7 cellular contexts compared by ENCODE assay signal in the genomic region with DNA sequence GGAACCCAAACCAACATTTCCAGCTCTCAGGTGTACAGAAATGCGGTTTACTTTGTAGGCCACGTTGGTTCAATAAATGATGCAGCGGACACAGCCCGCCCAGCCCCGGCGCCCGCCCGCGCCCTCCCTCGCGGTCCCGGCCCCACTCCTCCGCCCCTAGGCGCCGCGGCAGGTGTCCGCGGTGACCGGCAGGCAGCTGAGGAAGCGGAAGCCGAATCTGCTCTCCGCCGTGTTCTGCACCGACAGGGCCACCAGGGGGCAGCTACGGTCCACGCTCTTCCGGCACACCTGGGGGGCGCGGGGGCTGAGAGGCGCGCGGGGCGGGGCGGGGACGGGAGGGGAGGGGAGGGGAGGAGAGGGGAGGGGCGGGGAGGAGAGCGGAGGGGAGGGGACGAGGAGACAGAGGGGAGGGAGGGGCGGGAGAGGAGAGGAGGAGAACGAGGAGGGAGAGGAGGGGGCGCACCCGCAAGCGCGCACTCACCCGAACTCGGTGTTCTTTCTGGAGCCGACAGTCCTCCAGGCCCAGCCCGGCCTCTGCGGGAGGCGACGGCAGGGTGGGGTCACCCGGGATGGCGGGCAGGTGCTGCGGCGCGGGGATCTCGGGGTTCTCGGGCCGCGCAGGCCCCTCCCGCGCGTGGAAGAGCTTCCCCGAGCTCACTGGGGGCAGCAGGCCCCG. TPM values are rescaled to one million over a fixed set of nuclear protein-coding genes. Genes with fewer than 3 reads are reported as not detected.
DNase-seq lines count a peak whose midpoint lies in the region; ATAC-seq, FAIRE-seq and TF ChIP-seq lines count a peak whose summit lies in the region.

No MANE protein-coding gene starts in this region.

- no peaks in the 10 kb centered on the region for H3K79me2 ChIP-seq in PC-9 (ENCODE audit: low read depth)
- no peaks in the 10 kb centered on the region for H3K79me2 ChIP-seq in parathyroid adenoma

- H3F3A ChIP-seq in PC-9 (ENCODE audit: insufficient read depth, low read depth), result peaks cover 11% of the 10 kb centered on the region; the same call in 1 of the 2 replicates

- in situ Hi-C loops in GM13977 (cut with MboI; ENCODE audit: low pct_unique_long_range_greater_than_20kb, low sequenced_read_pairs, unreplicated experiment), result loop anchor here (10.0 kb wide), 1 partner anchor 160 kb away; no protein-coding TSS in a partner anchor

- no peak overlapping the region for H3K27ac ChIP-seq in PC-9
- H3K27ac ChIP-seq in parathyroid adenoma, result no peak overlapping the region

- no peak overlapping the region for H3K9ac ChIP-seq in parathyroid adenoma

- H4K20me1 ChIP-seq in PC-9 (ENCODE audit: insufficient read depth), result no peaks in the 10 kb centered on the region

- H3K4me3 ChIP-seq in PC-9, result no peak overlapping the region
- H3K4me3 ChIP-seq in parathyroid adenoma (ENCODE audit: low read depth, low read length), result peak overlapping the region; percentile 22

- H3K27me3 ChIP-seq in PC-9 (ENCODE audit: insufficient read depth, low read depth) (no peaks in the 10 kb centered on the region), parathyroid adenoma (ENCODE audit: control insufficient read depth, insufficient read depth, low read length) (no peaks in the 10 kb centered on the region)

- H3K36me3 ChIP-seq in PC-9 (ENCODE audit: low read depth), result no peaks in the 10 kb centered on the region
- no peaks in the 10 kb centered on the region for H3K36me3 ChIP-seq in parathyroid adenoma (ENCODE audit: control insufficient read depth, insufficient read depth, low read length)

- FAIRE-seq in frontal cortex (lab: Jason Lieb, UNC), result no peak

- DNase-seq in GM13977 (ENCODE audit: low spot score) (peak; percentile 94), HuH-7 (ENCODE audit: low spot score) (peak; percentile 78), PC-9 (peak in 1 of 2 experiments; percentile 54), activated T-helper 1 cell treated with Interleukin-2 at 50 U/mL for 16 hours (ENCODE audit: low read depth) (peak; percentile 72), frontal cortex (ENCODE audit: low spot score in 2 of 2) (peak; percentile 79 to 86)

- no peaks in the 10 kb centered on the region for H3K4me1 ChIP-seq in PC-9 (replicated peaks; ENCODE audit: insufficient read depth)
- no peaks in the 10 kb centered on the region for H3K4me1 ChIP-seq in parathyroid adenoma

- TF ChIP-seq CTCF in GM13977 (IDR thresholded peaks at IDR 0.05; ENCODE audit: extremely low read depth, insufficient read depth, missing control alignments) (peak; percentile 94), PC-9 (conservative IDR thresholded peaks at IDR 0.05) (peak; percentile 48; the same call in 1 of the 2 replicates), parathyroid adenoma (IDR thresholded peaks at IDR 0.05) (peak; percentile 37)

- no peak for ATAC-seq in GM18861 (IDR thresholded peaks at IDR 0.05; ENCODE audit: unreplicated experiment)

- intact Hi-C loops in PC-9 (cut with micrococcal nuclease; ENCODE audit: unreplicated experiment), result no loop called here

- H3K9me3 ChIP-seq in PC-9 (ENCODE audit: insufficient read depth, low read depth) (no peaks in the 10 kb centered on the region), parathyroid adenoma (ENCODE audit: control insufficient read depth, low read length) (no peaks in the 10 kb centered on the region)

- POLR2A ChIA-PET in PC-9 (lab: Charles Lee; ENCODE audit: unreplicated experiment), result interaction anchor here (0.5 kb wide), 1 partner anchor 272 kb away, joined by 10 read pairs; no protein-coding TSS in a partner anchor

- CTCF ChIA-PET in PC-9 (lab: Charles Lee), result interaction anchor here (1.2 kb wide), 1 partner anchor 171 kb away, joined by 3 read pairs; no protein-coding TSS in a partner anchor

- BruUV-seq in PC-9 (replicated peaks; lab: Mats Ljungman, UMichigan), result no TSS peak

- H2AFZ ChIP-seq in PC-9, result no peak overlapping the region
- peak overlapping the region; percentile 38 for H2AFZ ChIP-seq in parathyroid adenoma

- H3K4me2 ChIP-seq in PC-9, result peak overlapping the region; percentile 64
- peak overlapping the region; percentile 44 for H3K4me2 ChIP-seq in parathyroid adenoma (ENCODE audit: low read length)

- no peaks in the 10 kb centered on the region for H3K9me2 ChIP-seq in PC-9 (ENCODE audit: insufficient read depth)

RNA-seq across cellular contexts. Expression of gene LMNTD2, which starts 5.6 kb away (rescaled TPM):
- 12.8 and 16.3 TPM in 2 replicates for total RNA-seq in PC-9 (2021)
- total RNA-seq in frontal cortex, result not detected

RNA-seq across cellular contexts. Expression of gene RASSF7, which starts 5.8 kb away (rescaled TPM):
- 36.2 and 40.8 TPM in 2 replicates for total RNA-seq in PC-9 (2021)
- total RNA-seq in frontal cortex, result 2.0 TPM

RNA-seq across cellular contexts. Expression of gene LRRC56, which starts 17.6 kb away (rescaled TPM):
- total RNA-seq in PC-9 (2021) (5.0 and 6.3 TPM in 2 replicates), frontal cortex (1.2 TPM)

RNA-seq across cellular contexts. Expression of gene HRAS, which starts 19.6 kb away (rescaled TPM):
- total RNA-seq in PC-9 (2021) (47.2 and 47.5 TPM in 2 replicates), frontal cortex (43.6 TPM)

RNA-seq across cellular contexts. Expression of gene PHRF1, which starts 21.3 kb away (rescaled TPM):
- total RNA-seq in PC-9 (2021) (21.7 and 24.5 TPM in 2 replicates), frontal cortex (30.6 TPM)

Comparison
In these comparisons a context has a peak if more than half of its experiments do, and no peak if none do; other contexts are left out.
1. CTCF ChIP-seq: peak in every context shown above with its lines; median percentile 94 in GM13977; 48 in PC-9; 37 in parathyroid adenoma.
2. RNA of gene LMNTD2, which starts 5.6 kb away (total RNA-seq): 12.8 to 16.3 TPM in PC-9; not detected in frontal cortex (single experiment); every median in the first group is over 10 times any median in the second.
3. RNA of gene RASSF7, which starts 5.8 kb away (total RNA-seq): 36.2 to 40.8 TPM in PC-9; 2.0 TPM in frontal cortex (single experiment); every median in the first group is over 10 times any median in the second.